14 cellular contexts compared by ENCODE assay signal in the genomic region with DNA sequence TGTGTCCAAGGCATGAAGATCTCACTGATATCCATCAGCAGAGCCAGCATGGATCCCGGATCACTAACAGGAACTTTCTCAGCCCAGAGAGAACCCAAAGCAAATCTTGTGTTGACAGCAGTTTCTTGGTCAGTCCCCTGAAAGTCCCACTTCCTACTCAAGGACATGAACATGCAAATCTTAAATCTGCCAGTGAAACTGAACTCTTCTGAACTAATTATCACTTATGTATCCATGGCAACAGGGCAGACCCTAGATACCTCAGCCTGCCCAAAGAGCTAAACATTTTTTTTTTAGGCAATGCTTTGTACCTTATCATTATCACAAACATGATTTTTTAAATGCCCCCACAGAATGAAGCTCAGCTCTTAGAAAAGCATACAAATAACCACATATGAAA.
DNase-seq lines count a peak whose midpoint lies in the region; ATAC-seq, FAIRE-seq and TF ChIP-seq lines count a peak whose summit lies in the region.
"Had no signal": no experiment of that assay in that cellular context is flagged by ENCODE, and none has a peak within 500 bp of the region (broad histone marks: within the 10 kb centered on the region; RNA-seq: fewer than 3 reads in every experiment).

No MANE protein-coding gene starts in this region.

- FAIRE-seq in GM12891 (lab: Jason Lieb, UNC), result no peak

- no peaks in the 10 kb centered on the region for H3K4me1 Mint-ChIP-seq in type B pancreatic cell (ENCODE audit: unreplicated experiment)
- H3K4me1 Mint-ChIP-seq: stimulated activated naive B cell treated with anti-CD40 and anti-IgM and Interleukin-4, amounts not matched to agents 10 μg/mL and 1 μg/mL and 100 μg/mL, for 72 hours had no signal

- no peaks in the 10 kb centered on the region for H3F3A ChIP-seq in PC-9 (ENCODE audit: insufficient read depth, low read depth)

- H2AFZ ChIP-seq in PC-9, result no peak overlapping the region

- POLR2A ChIA-PET in PC-9 (lab: Charles Lee; ENCODE audit: unreplicated experiment), result no interaction called here

- no peaks in the 10 kb centered on the region for H3K27me3 ChIP-seq in PC-9 (ENCODE audit: insufficient read depth, low read depth)

- no TSS peak for BruUV-seq in PC-9 (replicated peaks; lab: Mats Ljungman, UMichigan)

- no peaks in the 10 kb centered on the region for H4K20me1 ChIP-seq in PC-9 (ENCODE audit: insufficient read depth)

- H3K9me3 ChIP-seq in PC-9 (ENCODE audit: insufficient read depth, low read depth), result 0 out of 2 replicates have a peak, but pooled peaks cover 2% of the 10 kb centered on the region

- H3K9me2 ChIP-seq in PC-9 (ENCODE audit: insufficient read depth), result no peaks in the 10 kb centered on the region

- no peaks in the 10 kb centered on the region for H3K36me3 Mint-ChIP-seq in type B pancreatic cell
- H3K36me3 Mint-ChIP-seq: stimulated activated naive B cell treated with anti-CD40 and anti-IgM and Interleukin-4, amounts not matched to agents 10 μg/mL and 1 μg/mL and 100 μg/mL, for 72 hours had no signal

- peak; percentile 6 for DNase-seq in GM12891 (ENCODE audit: insufficient read length, low spot score)
- DNase-seq in PC-9, result no peak
- no peak for DNase-seq in iPS-NIHi7 (ENCODE audit: extremely low spot score)
- no peak for DNase-seq in NCI-H1930 (lab: John Stamatoyannopoulos, UW)
- no peak for DNase-seq in type B pancreatic cell (ENCODE audit: extremely low spot score, unreplicated experiment)
- DNase-seq: ACHN; activated CD8-positive, alpha-beta memory T cell treated with anti-CD3 and anti-CD28 coated beads for 24 hours; glutamatergic neuron; NCI-H187 treated with DMSO at 0.1 percent for 48 hours; stimulated activated CD4-positive, alpha-beta T cell treated with anti-CD3 and anti-CD28 coated beads, Interleukin-15, amount 100 ng/mL, for 24 hours; stimulated activated naive B cell treated with anti-CD40 and anti-IgM and Interleukin-4, amounts not matched to agents 10 μg/mL and 1 μg/mL and 100 μg/mL, for 72 hours had no signal

- H3K36me3 ChIP-seq in PC-9 (ENCODE audit: low read depth), result no peaks in the 10 kb centered on the region

- H3K27ac ChIP-seq in PC-9, result no peak overlapping the region

- TF ChIP-seq CTCF in PC-9 (conservative IDR thresholded peaks at IDR 0.05), result no peak
- TF ChIP-seq CTCF in type B pancreatic cell (conservative IDR thresholded peaks at IDR 0.05), result no peak

- H3K4me3 Mint-ChIP-seq in type B pancreatic cell, result no peak overlapping the region
- H3K4me3 Mint-ChIP-seq: stimulated activated naive B cell treated with anti-CD40 and anti-IgM and Interleukin-4, amounts not matched to agents 10 μg/mL and 1 μg/mL and 100 μg/mL, for 72 hours had no signal

- no peak for TF ChIP-seq POLR2A in GM12891 (IDR thresholded peaks at IDR 0.05; ENCODE audit: low read depth, low read length)

- ATAC-seq in GM19324 (IDR thresholded peaks at IDR 0.05; ENCODE audit: low FRiP score, unreplicated experiment) (peak; percentile 100), HG02610 (IDR thresholded peaks at IDR 0.05; ENCODE audit: unreplicated experiment) (peak; percentile 99), HG03196 (IDR thresholded peaks at IDR 0.05; ENCODE audit: unreplicated experiment) (peak; percentile 74)
- ATAC-seq: stimulated activated naive B cell treated with anti-CD40 and anti-IgM and Interleukin-4, amounts not matched to agents 10 μg/mL and 1 μg/mL and 100 μg/mL, for 72 hours had no signal

- no peak overlapping the region for H3K4me3 ChIP-seq in PC-9

- H3K79me2 ChIP-seq in PC-9 (ENCODE audit: low read depth), result no peaks in the 10 kb centered on the region

- no peak overlapping the region for H3K4me2 ChIP-seq in PC-9

- H3K27me3 Mint-ChIP-seq in type B pancreatic cell, result no peaks in the 10 kb centered on the region

- H3K4me1 ChIP-seq in PC-9 (replicated peaks; ENCODE audit: insufficient read depth), result no peaks in the 10 kb centered on the region

- CTCF ChIA-PET in PC-9 (lab: Charles Lee), result no interaction called here

- H3K27ac Mint-ChIP-seq in type B pancreatic cell, result no peak overlapping the region
- H3K27ac Mint-ChIP-seq: stimulated activated naive B cell treated with anti-CD40 and anti-IgM and Interleukin-4, amounts not matched to agents 10 μg/mL and 1 μg/mL and 100 μg/mL, for 72 hours had no signal

- intact Hi-C loops in PC-9 (cut with micrococcal nuclease; ENCODE audit: unreplicated experiment), result no loop called here

- no peaks in the 10 kb centered on the region for H3K9me3 Mint-ChIP-seq in type B pancreatic cell
- H3K9me3 Mint-ChIP-seq: stimulated activated naive B cell treated with anti-CD40 and anti-IgM and Interleukin-4, amounts not matched to agents 10 μg/mL and 1 μg/mL and 100 μg/mL, for 72 hours had no signal

TF ChIP-seq in GM12891, 5 proteins besides CTCF, POLR2A, EP300 and RAD21:
- no peak for TF ChIP-seq POLR2AphosphoS5 (IDR thresholded peaks at IDR 0.05; ENCODE audit: low read depth, low read length)
- TF ChIP-seq SPI1 (IDR thresholded peaks at IDR 0.05; ENCODE audit: low read depth, low read length), result peak; percentile 75
- peak; percentile 82 for TF ChIP-seq POU2F2 (IDR thresholded peaks at IDR 0.05; ENCODE audit: low read depth, low read length)
